ENCODE assay signal across 31 cellular contexts in the genomic region with DNA sequence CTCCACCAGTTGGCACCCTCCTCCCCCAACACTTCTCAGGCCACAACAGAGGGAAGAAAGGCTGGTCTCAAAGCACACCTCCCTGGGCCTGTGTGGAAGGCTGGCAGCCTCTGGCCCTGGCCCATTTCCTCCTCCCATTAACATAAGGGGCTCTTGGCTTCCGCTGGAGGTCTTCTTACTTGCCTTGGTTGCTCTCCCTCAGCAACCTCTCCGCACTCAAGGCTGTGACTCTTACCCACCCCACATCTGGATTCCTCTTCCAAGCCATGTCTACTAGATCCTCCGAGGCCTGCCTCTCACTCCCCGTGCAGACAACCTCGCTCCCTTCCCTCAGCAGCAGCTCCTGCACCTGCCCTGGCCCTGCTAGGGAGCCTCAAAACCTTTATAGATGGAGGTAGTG.
"Had no signal": no experiment of that assay in that cellular context is flagged by ENCODE, and none has a peak within 500 bp of the region (broad histone marks: within the 10 kb centered on the region; RNA-seq: fewer than 3 reads in every experiment).

No MANE protein-coding gene starts in this region.

- ATAC-seq: esophagus mucosa; foreskin keratinocyte; left colon; left ventricle myocardium superior; lower lobe of right lung; mucosa of descending colon; naive thymus-derived CD4-positive, alpha-beta T cell; psoas muscle; right cardiac atrium; stimulated activated naive B cell treated with anti-CD40 and anti-IgM and Interleukin-4, amounts not matched to agents 10 μg/mL and 1 μg/mL and 100 μg/mL, for 72 hours; stimulated activated naive CD8-positive, alpha-beta T cell treated with anti-CD3 and anti-CD28 coated beads, Interleukin-15, amount 100 ng/mL, for 72 hours; upper lobe of right lung had no signal

- H3K27ac Mint-ChIP-seq: endodermal cell; mesothelial cell of epicardium; nephron; neural progenitor cell; stimulated activated naive B cell treated with anti-CD40 and anti-IgM and Interleukin-4, amounts not matched to agents 10 μg/mL and 1 μg/mL and 100 μg/mL, for 72 hours had no signal

- H3K4me3 Mint-ChIP-seq: endodermal cell; immature natural killer cell; mesothelial cell of epicardium; naive thymus-derived CD4-positive, alpha-beta T cell; nephron; neural progenitor cell; stimulated activated naive B cell treated with anti-CD40 and anti-IgM and Interleukin-4, amounts not matched to agents 10 μg/mL and 1 μg/mL and 100 μg/mL, for 72 hours; stimulated activated naive CD8-positive, alpha-beta T cell treated with anti-CD3 and anti-CD28 coated beads, Interleukin-15, amount 100 ng/mL, for 72 hours had no signal

- FAIRE-seq: colon had no signal

- H3K9me3 Mint-ChIP-seq: endodermal cell; mesothelial cell of epicardium; naive thymus-derived CD4-positive, alpha-beta T cell; nephron; neural progenitor cell; stimulated activated naive B cell treated with anti-CD40 and anti-IgM and Interleukin-4, amounts not matched to agents 10 μg/mL and 1 μg/mL and 100 μg/mL, for 72 hours; stimulated activated naive CD8-positive, alpha-beta T cell treated with anti-CD3 and anti-CD28 coated beads, Interleukin-15, amount 100 ng/mL, for 72 hours had no signal

- H3K36me3 Mint-ChIP-seq: immature natural killer cell; mesothelial cell of epicardium; naive thymus-derived CD4-positive, alpha-beta T cell; neural progenitor cell had no signal

- H3K9me3 ChIP-seq: lower lobe of right lung, mucosa of descending colon, ovary, psoas muscle, sigmoid colon, suprapubic skin, transverse colon, upper lobe of right lung, uterus had no signal

- H2AFZ ChIP-seq: neural progenitor cell had no signal

- H3K4me2 ChIP-seq: neural progenitor cell had no signal

- DNase-seq: effector CD8-positive, alpha-beta T cell; endodermal cell; foreskin keratinocyte; hypothalamus; immature natural killer cell; islet precursor cell; kidney glomerular epithelial cell; left colon; left ventricle myocardium superior; lower lobe of right lung; mucosa of descending colon; naive thymus-derived CD4-positive, alpha-beta T cell; nucleus accumbens; ovary; psoas muscle; right cardiac atrium; sigmoid colon; stimulated activated CD4-positive, alpha-beta T cell treated with anti-CD3 and anti-CD28 coated beads, Interleukin-2, amount 100 ng/mL, for 24 hours; stimulated activated CD4-positive, alpha-beta T cell treated with anti-CD3 and anti-CD28 coated beads, Interleukin-4, amount 100 ng/mL, for 24 hours; stimulated activated naive B cell treated with anti-CD40 and anti-IgM and Interleukin-4, amounts not matched to agents 10 μg/mL and 1 μg/mL and 100 μg/mL, for 72 hours; stimulated activated naive CD8-positive, alpha-beta T cell treated with anti-CD3 and anti-CD28 coated beads, Interleukin-15, amount 100 ng/mL, for 72 hours; transverse colon; upper lobe of right lung; uterus had no signal

- H3K9ac ChIP-seq: neural progenitor cell had no signal

- H3K27ac ChIP-seq: epithelial cell of prostate, foreskin keratinocyte, lower lobe of right lung, neural progenitor cell, ovary, psoas muscle, sigmoid colon, suprapubic skin, transverse colon, upper lobe of right lung, uterus had no signal

- H3K36me3 ChIP-seq: lower lobe of right lung, neural progenitor cell, ovary, sigmoid colon, suprapubic skin, transverse colon, upper lobe of right lung, uterus had no signal

- H3K4me1 ChIP-seq: uterus had no signal

- H3K4me3 ChIP-seq: lower lobe of right lung, mucosa of descending colon, neural progenitor cell, ovary, psoas muscle, sigmoid colon, suprapubic skin, transverse colon, upper lobe of right lung, uterus had no signal

- H3K27me3 ChIP-seq: neural progenitor cell, ovary, sigmoid colon, suprapubic skin, uterus had no signal
